1 cellular context compared by ENCODE assay signal in the genomic region with DNA sequence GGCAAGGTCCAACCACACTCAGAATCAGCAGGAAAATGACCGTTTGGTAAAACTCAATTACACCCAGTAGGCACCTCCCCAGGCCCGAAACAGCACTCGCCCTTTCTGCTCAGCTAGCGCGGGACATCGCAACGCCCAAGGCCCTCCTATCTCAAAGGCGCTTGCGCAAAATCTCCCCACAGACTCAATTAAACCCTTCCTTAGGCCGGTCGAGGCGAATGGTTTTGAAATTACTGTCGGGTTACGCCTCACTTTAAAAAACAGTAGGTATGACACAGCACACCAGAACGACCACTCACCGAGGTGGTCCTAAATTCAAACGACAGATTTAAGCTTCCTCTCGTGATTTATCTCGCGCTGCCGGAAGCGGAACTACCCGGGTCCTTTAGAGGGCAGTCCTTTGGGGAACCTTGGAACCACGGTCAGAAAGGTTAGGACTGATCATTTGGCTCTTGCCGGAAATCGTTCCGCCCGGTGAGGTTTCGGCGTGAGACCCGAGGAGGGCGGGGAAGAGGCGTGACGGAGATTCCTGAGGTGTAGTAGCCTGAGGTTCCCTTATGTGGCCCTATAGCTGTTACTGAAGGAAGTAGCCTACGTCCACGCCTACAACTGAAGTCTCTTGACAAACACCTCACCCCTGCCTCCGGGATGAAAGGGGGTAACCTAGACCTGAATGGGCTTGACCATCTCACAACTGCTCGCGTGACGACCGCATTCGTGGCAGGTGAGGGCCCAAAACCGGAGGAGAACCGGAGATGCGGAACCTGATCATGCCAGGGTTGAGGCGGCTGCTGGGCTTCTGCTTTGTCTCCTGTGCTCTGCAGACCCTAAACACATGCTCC.
TF ChIP-seq lines count a peak whose summit lies in the region.

Gene GIN1, minus strand, starts transcription at position 374 of the 842 bp plus-strand sequence. CDS start 11,431 bp downstream, outside the sequence.
Gene PPIP5K2, plus strand, starts transcription at position 537 of the 842 bp plus-strand sequence. CDS start 9,289 bp downstream, outside the sequence.

TF ChIP-seq in HepG2, 621 proteins besides CTCF, POLR2A, EP300 and RAD21 (continued from another document and continues in another):
- TF ChIP-seq, protein P1, sequence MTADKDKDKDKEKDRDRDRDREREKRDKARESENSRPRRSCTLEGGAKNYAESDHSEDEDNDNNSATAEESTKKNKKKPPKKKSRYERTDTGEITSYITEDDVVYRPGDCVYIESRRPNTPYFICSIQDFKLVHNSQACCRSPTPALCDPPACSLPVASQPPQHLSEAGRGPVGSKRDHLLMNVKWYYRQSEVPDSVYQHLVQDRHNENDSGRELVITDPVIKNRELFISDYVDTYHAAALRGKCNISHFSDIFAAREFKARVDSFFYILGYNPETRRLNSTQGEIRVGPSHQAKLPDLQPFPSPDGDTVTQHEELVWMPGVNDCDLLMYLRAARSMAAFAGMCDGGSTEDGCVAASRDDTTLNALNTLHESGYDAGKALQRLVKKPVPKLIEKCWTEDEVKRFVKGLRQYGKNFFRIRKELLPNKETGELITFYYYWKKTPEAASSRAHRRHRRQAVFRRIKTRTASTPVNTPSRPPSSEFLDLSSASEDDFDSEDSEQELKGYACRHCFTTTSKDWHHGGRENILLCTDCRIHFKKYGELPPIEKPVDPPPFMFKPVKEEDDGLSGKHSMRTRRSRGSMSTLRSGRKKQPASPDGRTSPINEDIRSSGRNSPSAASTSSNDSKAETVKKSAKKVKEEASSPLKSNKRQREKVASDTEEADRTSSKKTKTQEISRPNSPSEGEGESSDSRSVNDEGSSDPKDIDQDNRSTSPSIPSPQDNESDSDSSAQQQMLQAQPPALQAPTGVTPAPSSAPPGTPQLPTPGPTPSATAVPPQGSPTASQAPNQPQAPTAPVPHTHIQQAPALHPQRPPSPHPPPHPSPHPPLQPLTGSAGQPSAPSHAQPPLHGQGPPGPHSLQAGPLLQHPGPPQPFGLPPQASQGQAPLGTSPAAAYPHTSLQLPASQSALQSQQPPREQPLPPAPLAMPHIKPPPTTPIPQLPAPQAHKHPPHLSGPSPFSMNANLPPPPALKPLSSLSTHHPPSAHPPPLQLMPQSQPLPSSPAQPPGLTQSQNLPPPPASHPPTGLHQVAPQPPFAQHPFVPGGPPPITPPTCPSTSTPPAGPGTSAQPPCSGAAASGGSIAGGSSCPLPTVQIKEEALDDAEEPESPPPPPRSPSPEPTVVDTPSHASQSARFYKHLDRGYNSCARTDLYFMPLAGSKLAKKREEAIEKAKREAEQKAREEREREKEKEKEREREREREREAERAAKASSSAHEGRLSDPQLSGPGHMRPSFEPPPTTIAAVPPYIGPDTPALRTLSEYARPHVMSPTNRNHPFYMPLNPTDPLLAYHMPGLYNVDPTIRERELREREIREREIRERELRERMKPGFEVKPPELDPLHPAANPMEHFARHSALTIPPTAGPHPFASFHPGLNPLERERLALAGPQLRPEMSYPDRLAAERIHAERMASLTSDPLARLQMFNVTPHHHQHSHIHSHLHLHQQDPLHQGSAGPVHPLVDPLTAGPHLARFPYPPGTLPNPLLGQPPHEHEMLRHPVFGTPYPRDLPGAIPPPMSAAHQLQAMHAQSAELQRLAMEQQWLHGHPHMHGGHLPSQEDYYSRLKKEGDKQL (CRISPR knock-in tag; IDR thresholded peaks at IDR 0.05; ENCODE audit: low read depth), result no peak
- TF ChIP-seq ZNF746 (CRISPR knock-in tag; IDR thresholded peaks at IDR 0.05) (peak; percentile 62), ZNF605 (CRISPR knock-in tag; IDR thresholded peaks at IDR 0.05) (peak; percentile 95), SMARCC2 (IDR thresholded peaks at IDR 0.05) (no peak), CBFB (CRISPR knock-in tag; IDR thresholded peaks at IDR 0.05) (0 out of 2 replicates have a peak, but pooled peaks have one; percentile 61), THAP9 (CRISPR knock-in tag; IDR thresholded peaks at IDR 0.05; ENCODE audit: borderline replicate concordance) (peak; percentile 91; the same call in 1 of the 2 replicates), ZNF720 (CRISPR knock-in tag; IDR thresholded peaks at IDR 0.05) (no peak; the same call in 1 of the 2 replicates), ZNF274 (CRISPR knock-in tag; IDR thresholded peaks at IDR 0.05) (peak; percentile 60; the same call in 1 of the 2 replicates), ARHGAP35 (CRISPR knock-in tag; IDR thresholded peaks at IDR 0.05; ENCODE audit: borderline replicate concordance) (no peak), NFYC (CRISPR knock-in tag; IDR thresholded peaks at IDR 0.05) (peak; percentile 54), SP4 (CRISPR knock-in tag; IDR thresholded peaks at IDR 0.05) (peak; percentile 73; the same call in 1 of the 2 replicates), PBX2 (CRISPR knock-in tag; IDR thresholded peaks at IDR 0.05) (0 out of 2 replicates have a peak, but pooled peaks have one; percentile 5), ATRX (CRISPR knock-in tag; IDR thresholded peaks at IDR 0.05; ENCODE audit: borderline replicate concordance) (no peak), SP5 (CRISPR knock-in tag; IDR thresholded peaks at IDR 0.05; ENCODE audit: borderline replicate concordance, low read depth) (peak; percentile 91), ZNF446 (CRISPR knock-in tag; IDR thresholded peaks at IDR 0.05) (no peak; the same call in 1 of the 2 replicates), ZFP41 (CRISPR knock-in tag; IDR thresholded peaks at IDR 0.05; ENCODE audit: borderline replicate concordance) (0 out of 2 replicates have a peak, but pooled peaks have one; percentile 35), ZSCAN21 (CRISPR knock-in tag; IDR thresholded peaks at IDR 0.05; ENCODE audit: borderline replicate concordance) (peak; percentile 84; the same call in 1 of the 2 replicates), ZNF24 (IDR thresholded peaks at IDR 0.05) (peak; percentile 73; the same call in 1 of the 2 replicates), HNRNPLL (IDR thresholded peaks at IDR 0.05; ENCODE audit: low read depth, low read length, poor library complexity, severe bottlenecking) (peak; percentile 52), NR2F6 (IDR thresholded peaks at IDR 0.05) (peak; percentile 73), NR2F6 (CRISPR knock-in tag; IDR thresholded peaks at IDR 0.05) (peak; percentile 80), ZNF564 (CRISPR knock-in tag; IDR thresholded peaks at IDR 0.05) (peak; percentile 71; the same call in 1 of the 2 replicates), ZNF878 (CRISPR knock-in tag; IDR thresholded peaks at IDR 0.05) (peak; percentile 44; the same call in 1 of the 2 replicates), SRF (IDR thresholded peaks at IDR 0.05; ENCODE audit: low read depth, low read length) (peak; percentile 60), HOMEZ (CRISPR knock-in tag; IDR thresholded peaks at IDR 0.05; ENCODE audit: low read depth) (peak; percentile 65; the same call in 1 of the 2 replicates), ZMYM4 (CRISPR knock-in tag; IDR thresholded peaks at IDR 0.05) (peak; percentile 99), BCL6 (CRISPR knock-in tag; IDR thresholded peaks at IDR 0.05) (peak; percentile 54; the same call in 1 of the 2 replicates), SRSF4 (IDR thresholded peaks at IDR 0.05; ENCODE audit: low read depth, low read length, poor library complexity, severe bottlenecking) (no peak), ZNF740 (CRISPR knock-in tag; IDR thresholded peaks at IDR 0.05) (0 out of 2 replicates have a peak, but pooled peaks have one; percentile 45), SMARCE1 (IDR thresholded peaks at IDR 0.05; ENCODE audit: borderline replicate concordance) (no peak)
- TF ChIP-seq, protein P2, sequence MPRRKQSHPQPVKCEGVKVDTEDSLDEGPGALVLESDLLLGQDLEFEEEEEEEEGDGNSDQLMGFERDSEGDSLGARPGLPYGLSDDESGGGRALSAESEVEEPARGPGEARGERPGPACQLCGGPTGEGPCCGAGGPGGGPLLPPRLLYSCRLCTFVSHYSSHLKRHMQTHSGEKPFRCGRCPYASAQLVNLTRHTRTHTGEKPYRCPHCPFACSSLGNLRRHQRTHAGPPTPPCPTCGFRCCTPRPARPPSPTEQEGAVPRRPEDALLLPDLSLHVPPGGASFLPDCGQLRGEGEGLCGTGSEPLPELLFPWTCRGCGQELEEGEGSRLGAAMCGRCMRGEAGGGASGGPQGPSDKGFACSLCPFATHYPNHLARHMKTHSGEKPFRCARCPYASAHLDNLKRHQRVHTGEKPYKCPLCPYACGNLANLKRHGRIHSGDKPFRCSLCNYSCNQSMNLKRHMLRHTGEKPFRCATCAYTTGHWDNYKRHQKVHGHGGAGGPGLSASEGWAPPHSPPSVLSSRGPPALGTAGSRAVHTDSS (CRISPR knock-in tag; conservative IDR thresholded peaks at IDR 0.05), result no peak
- TF ChIP-seq, protein P3, sequence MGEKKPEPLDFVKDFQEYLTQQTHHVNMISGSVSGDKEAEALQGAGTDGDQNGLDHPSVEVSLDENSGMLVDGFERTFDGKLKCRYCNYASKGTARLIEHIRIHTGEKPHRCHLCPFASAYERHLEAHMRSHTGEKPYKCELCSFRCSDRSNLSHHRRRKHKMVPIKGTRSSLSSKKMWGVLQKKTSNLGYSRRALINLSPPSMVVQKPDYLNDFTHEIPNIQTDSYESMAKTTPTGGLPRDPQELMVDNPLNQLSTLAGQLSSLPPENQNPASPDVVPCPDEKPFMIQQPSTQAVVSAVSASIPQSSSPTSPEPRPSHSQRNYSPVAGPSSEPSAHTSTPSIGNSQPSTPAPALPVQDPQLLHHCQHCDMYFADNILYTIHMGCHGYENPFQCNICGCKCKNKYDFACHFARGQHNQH (CRISPR knock-in tag; IDR thresholded peaks at IDR 0.05), result peak; percentile 94
- TF ChIP-seq, protein P4, sequence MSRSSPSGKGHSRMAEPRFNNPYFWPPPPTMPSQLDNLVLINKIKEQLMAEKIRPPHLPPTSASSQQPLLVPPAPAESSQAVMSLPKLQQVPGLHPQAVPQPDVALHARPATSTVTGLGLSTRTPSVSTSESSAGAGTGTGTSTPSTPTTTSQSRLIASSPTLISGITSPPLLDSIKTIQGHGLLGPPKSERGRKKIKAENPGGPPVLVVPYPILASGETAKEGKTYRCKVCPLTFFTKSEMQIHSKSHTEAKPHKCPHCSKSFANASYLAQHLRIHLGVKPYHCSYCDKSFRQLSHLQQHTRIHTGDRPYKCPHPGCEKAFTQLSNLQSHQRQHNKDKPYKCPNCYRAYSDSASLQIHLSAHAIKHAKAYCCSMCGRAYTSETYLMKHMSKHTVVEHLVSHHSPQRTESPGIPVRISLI (CRISPR knock-in tag; IDR thresholded peaks at IDR 0.05; ENCODE audit: borderline replicate concordance), result no peak
- TF ChIP-seq, protein P5, sequence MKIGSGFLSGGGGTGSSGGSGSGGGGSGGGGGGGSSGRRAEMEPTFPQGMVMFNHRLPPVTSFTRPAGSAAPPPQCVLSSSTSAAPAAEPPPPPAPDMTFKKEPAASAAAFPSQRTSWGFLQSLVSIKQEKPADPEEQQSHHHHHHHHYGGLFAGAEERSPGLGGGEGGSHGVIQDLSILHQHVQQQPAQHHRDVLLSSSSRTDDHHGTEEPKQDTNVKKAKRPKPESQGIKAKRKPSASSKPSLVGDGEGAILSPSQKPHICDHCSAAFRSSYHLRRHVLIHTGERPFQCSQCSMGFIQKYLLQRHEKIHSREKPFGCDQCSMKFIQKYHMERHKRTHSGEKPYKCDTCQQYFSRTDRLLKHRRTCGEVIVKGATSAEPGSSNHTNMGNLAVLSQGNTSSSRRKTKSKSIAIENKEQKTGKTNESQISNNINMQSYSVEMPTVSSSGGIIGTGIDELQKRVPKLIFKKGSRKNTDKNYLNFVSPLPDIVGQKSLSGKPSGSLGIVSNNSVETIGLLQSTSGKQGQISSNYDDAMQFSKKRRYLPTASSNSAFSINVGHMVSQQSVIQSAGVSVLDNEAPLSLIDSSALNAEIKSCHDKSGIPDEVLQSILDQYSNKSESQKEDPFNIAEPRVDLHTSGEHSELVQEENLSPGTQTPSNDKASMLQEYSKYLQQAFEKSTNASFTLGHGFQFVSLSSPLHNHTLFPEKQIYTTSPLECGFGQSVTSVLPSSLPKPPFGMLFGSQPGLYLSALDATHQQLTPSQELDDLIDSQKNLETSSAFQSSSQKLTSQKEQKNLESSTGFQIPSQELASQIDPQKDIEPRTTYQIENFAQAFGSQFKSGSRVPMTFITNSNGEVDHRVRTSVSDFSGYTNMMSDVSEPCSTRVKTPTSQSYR (CRISPR knock-in tag; IDR thresholded peaks at IDR 0.05; ENCODE audit: borderline replicate concordance), result peak; percentile 27; the same call in 1 of the 2 replicates
